Comparison of ENCODE assay signal across 8 cellular contexts in genomic region chr3:49869525-49870126, GRCh38. TPM values are rescaled to one million over a fixed set of nuclear protein-coding genes. Genes with fewer than 3 reads are reported as not detected.
DNase-seq lines count a peak whose midpoint lies in the region; ATAC-seq, FAIRE-seq and TF ChIP-seq lines count a peak whose summit lies in the region.

Gene CAMKV, minus strand, starts transcription at chr3:49869906. Its CDS starts 7,518 bp downstream, at chr3:49862388.

- peak within 1 kb of the TSS; percentile 42 for H3K4me3 Mint-ChIP-seq in activated T-helper 1 cell treated with anti-CD3 and anti-CD28 coated beads, Interleukin-12 subunit alpha, Interleukin-12 subunit beta, Interleukin-2, Interleukin-4 antibody, amounts not matched to agents 30 ng/mL and 10 ng/mL and 1 ng/mL, durations not matched to agents 14 hours and 24 hours and 36 hours
- H3K4me3 Mint-ChIP-seq in stimulated activated memory B cell treated with anti-CD40 and anti-IgM and Interleukin-4, amounts not matched to agents 10 μg/mL and 1 μg/mL and 100 μg/mL, for 72 hours = peak within 1 kb of the TSS; percentile 39

- intact Hi-C loops in activated T-helper 1 cell treated with anti-CD3 and anti-CD28 coated beads, Interleukin-12 subunit alpha, Interleukin-12 subunit beta, Interleukin-2, Interleukin-4 antibody, amounts not matched to agents 30 ng/mL and 10 ng/mL and 1 ng/mL, durations not matched to agents 14 hours and 24 hours and 36 hours (cut with micrococcal nuclease) = loop anchor here (1.0 kb wide), 1 partner anchor 13 kb away; the partner anchor contains the start of gene TRAIP

- FAIRE-seq in D721Med (lab: Jason Lieb, UNC) = no peak

- peak within 1 kb of the TSS; percentile 50 for H3K4me3 ChIP-seq in Jurkat, Clone E6-1 (ENCODE audit: low read length)

- peaks cover 32% of the 10 kb centered on the region for H3K27me3 Mint-ChIP-seq in activated T-helper 1 cell treated with anti-CD3 and anti-CD28 coated beads, Interleukin-12 subunit alpha, Interleukin-12 subunit beta, Interleukin-2, Interleukin-4 antibody, amounts not matched to agents 30 ng/mL and 10 ng/mL and 1 ng/mL, durations not matched to agents 14 hours and 24 hours and 36 hours (ENCODE audit: insufficient read depth)
- H3K27me3 Mint-ChIP-seq in stimulated activated memory B cell treated with anti-CD40 and anti-IgM and Interleukin-4, amounts not matched to agents 10 μg/mL and 1 μg/mL and 100 μg/mL, for 72 hours = peaks cover 61% of the 10 kb centered on the region

- no peaks in the 10 kb centered on the region for H3K36me3 Mint-ChIP-seq in activated T-helper 1 cell treated with anti-CD3 and anti-CD28 coated beads, Interleukin-12 subunit alpha, Interleukin-12 subunit beta, Interleukin-2, Interleukin-4 antibody, amounts not matched to agents 30 ng/mL and 10 ng/mL and 1 ng/mL, durations not matched to agents 14 hours and 24 hours and 36 hours (ENCODE audit: low read depth)
- no peaks in the 10 kb centered on the region for H3K36me3 Mint-ChIP-seq in stimulated activated memory B cell treated with anti-CD40 and anti-IgM and Interleukin-4, amounts not matched to agents 10 μg/mL and 1 μg/mL and 100 μg/mL, for 72 hours

- no peak within 1 kb of the TSS for H3K27ac Mint-ChIP-seq in activated T-helper 1 cell treated with anti-CD3 and anti-CD28 coated beads, Interleukin-12 subunit alpha, Interleukin-12 subunit beta, Interleukin-2, Interleukin-4 antibody, amounts not matched to agents 30 ng/mL and 10 ng/mL and 1 ng/mL, durations not matched to agents 14 hours and 24 hours and 36 hours
- H3K27ac Mint-ChIP-seq in stimulated activated memory B cell treated with anti-CD40 and anti-IgM and Interleukin-4, amounts not matched to agents 10 μg/mL and 1 μg/mL and 100 μg/mL, for 72 hours = no peak within 1 kb of the TSS

- DNase-seq in D721Med (ENCODE audit: insufficient read length, low spot score) (peak; percentile 82), iPS-NIHi11 (ENCODE audit: low spot score) (peak; percentile 92), mucosa of gallbladder (ENCODE audit: low spot score) (no peak)
- no peak for DNase-seq in Jurkat, Clone E6-1 (ENCODE audit: low read depth, low spot score)
- DNase-seq in activated T-helper 1 cell treated with anti-CD3 and anti-CD28 coated beads, Interleukin-12 subunit alpha, Interleukin-12 subunit beta, Interleukin-2, Interleukin-4 antibody, amounts not matched to agents 30 ng/mL and 10 ng/mL and 1 ng/mL, durations not matched to agents 14 hours and 24 hours and 36 hours (ENCODE audit: low spot score) = peak; percentile 30

- H3K4me1 Mint-ChIP-seq in activated T-helper 1 cell treated with anti-CD3 and anti-CD28 coated beads, Interleukin-12 subunit alpha, Interleukin-12 subunit beta, Interleukin-2, Interleukin-4 antibody, amounts not matched to agents 30 ng/mL and 10 ng/mL and 1 ng/mL, durations not matched to agents 14 hours and 24 hours and 36 hours (ENCODE audit: low read depth) = no peaks in the 10 kb centered on the region
- H3K4me1 Mint-ChIP-seq in stimulated activated memory B cell treated with anti-CD40 and anti-IgM and Interleukin-4, amounts not matched to agents 10 μg/mL and 1 μg/mL and 100 μg/mL, for 72 hours = peaks cover 9% of the 10 kb centered on the region

- TF ChIP-seq CTCF in D721Med (IDR thresholded peaks at IDR 0.05; ENCODE audit: insufficient read depth, missing control alignments) = no peak

- no peaks in the 10 kb centered on the region for H3K9me3 Mint-ChIP-seq in activated T-helper 1 cell treated with anti-CD3 and anti-CD28 coated beads, Interleukin-12 subunit alpha, Interleukin-12 subunit beta, Interleukin-2, Interleukin-4 antibody, amounts not matched to agents 30 ng/mL and 10 ng/mL and 1 ng/mL, durations not matched to agents 14 hours and 24 hours and 36 hours
- H3K9me3 Mint-ChIP-seq in stimulated activated memory B cell treated with anti-CD40 and anti-IgM and Interleukin-4, amounts not matched to agents 10 μg/mL and 1 μg/mL and 100 μg/mL, for 72 hours = no peaks in the 10 kb centered on the region

- peak; percentile 24 for ATAC-seq in stimulated activated memory B cell treated with anti-CD40 and anti-IgM and Interleukin-4, amounts not matched to agents 10 μg/mL and 1 μg/mL and 100 μg/mL, for 72 hours
- ATAC-seq in GM18870 (IDR thresholded peaks at IDR 0.05; ENCODE audit: unreplicated experiment) = no peak
- no peak for ATAC-seq in GM19395 (IDR thresholded peaks at IDR 0.05; ENCODE audit: unreplicated experiment)

RNA-seq across cellular contexts. Expression of gene CAMKV, which starts in this region (rescaled TPM):
- 25.5 TPM for polyA plus RNA-seq in Jurkat, Clone E6-1 (2012; ENCODE audit: insufficient read depth, insufficient read length)
- total RNA-seq in activated T-helper 1 cell treated with anti-CD3 and anti-CD28 coated beads, Interleukin-12 subunit alpha, Interleukin-12 subunit beta, Interleukin-2, Interleukin-4 antibody, amounts not matched to agents 30 ng/mL and 10 ng/mL and 1 ng/mL, durations not matched to agents 14 hours and 24 hours and 36 hours = 0.96 and 1.0 TPM in 2 replicates
- 0.09 TPM for total RNA-seq in mucosa of gallbladder

Comparison
In these comparisons a context has a peak if more than half of its experiments do, and no peak if none do; other contexts are left out.
1. DNase-seq: peak in D721Med (single experiment), activated T-helper 1 cell treated with anti-CD3 and anti-CD28 coated beads, Interleukin-12 subunit alpha, Interleukin-12 subunit beta, Interleukin-2, Interleukin-4 antibody, amounts not matched to agents 30 ng/mL and 10 ng/mL and 1 ng/mL, durations not matched to agents 14 hours and 24 hours and 36 hours (single experiment) and iPS-NIHi11 (single experiment); none in Jurkat, Clone E6-1 (single experiment) and mucosa of gallbladder (single experiment).